ENCODE assay signal across 31 cellular contexts in genomic region chr2:142119347-142119746, GRCh38. TPM values are rescaled to one million over a fixed set of nuclear protein-coding genes. Genes with fewer than 3 reads are reported as not detected.
DNase-seq lines count a peak whose midpoint lies in the region; ATAC-seq and TF ChIP-seq lines count a peak whose summit lies in the region.
"Had no signal": no experiment of that assay in that cellular context is flagged by ENCODE, and none has a peak within 500 bp of the region (broad histone marks: within the 10 kb centered on the region; RNA-seq: fewer than 3 reads in every experiment).

No MANE protein-coding gene starts in this region.

- no peaks in the 10 kb centered on the region for H3K9me3 ChIP-seq in HEK293 (ENCODE audit: control insufficient read depth, insufficient read depth, low read depth, low read length)
- no peaks in the 10 kb centered on the region for H3K9me3 ChIP-seq in prostate gland
- H3K9me3 ChIP-seq: A549; BE2C; BLaER1; BLaER1 treated with 17β-estradiol and CSF1 and Interleukin-3, amounts not matched to agents 10 nM and 100 nM; Caco-2 had no signal

- H3K27ac ChIP-seq in HEK293 (ENCODE audit: extremely low read depth, low read depth, low read length) (no peak overlapping the region), prostate gland (no peak overlapping the region)
- H3K27ac ChIP-seq: 22Rv1; A549; BLaER1; BLaER1 treated with 17β-estradiol and CSF1 and Interleukin-3, amounts not matched to agents 10 nM and 100 nM; C4-2B had no signal

- no peak overlapping the region for H3K4me3 ChIP-seq in HEK293 (ENCODE audit: low read depth, low read length)
- H3K4me3 ChIP-seq in prostate gland: no peak overlapping the region
- H3K4me3 ChIP-seq: A549; BLaER1; BLaER1 treated with 17β-estradiol and CSF1 and Interleukin-3, amounts not matched to agents 10 nM and 100 nM had no signal

- H3K4me1 ChIP-seq in HEK293 (ENCODE audit: control insufficient read depth, insufficient read depth, low read length) (no peaks in the 10 kb centered on the region), prostate gland (replicated peaks) (no peaks in the 10 kb centered on the region)
- H3K4me1 ChIP-seq: A549, BE2C, BLaER1, Caco-2 had no signal

- ATAC-seq in GM18909 (IDR thresholded peaks at IDR 0.05; ENCODE audit: poor library complexity, unreplicated experiment): no peak
- ATAC-seq: A549; CD8-positive, alpha-beta T cell had no signal

- no peaks in the 10 kb centered on the region for H3K27me3 ChIP-seq in prostate gland (replicated peaks; ENCODE audit: insufficient read depth)
- H3K27me3 ChIP-seq: BE2C; BLaER1; BLaER1 treated with 17β-estradiol and CSF1 and Interleukin-3, amounts not matched to agents 10 nM and 100 nM had no signal

- DNase-seq in pons (ENCODE audit: low spot score): peak; percentile 31
- no peak for DNase-seq in prostate gland (ENCODE audit: low spot score)
- DNase-seq: 8988T; ACHN; AML-193; BE2C; C1 segment of cervical spinal cord; Caco-2; Calu3; CD4-positive, alpha-beta memory T cell; CD4-positive, alpha-beta T cell; CD4-positive, CD25-positive, alpha-beta regulatory T cell; CD8-positive, alpha-beta memory T cell; CD8-positive, alpha-beta T cell; COR-L47; DMS 273 treated with DMSO at 0.1 percent for 48 hours; DMS153; DMS53; DMS79; DMS79 treated with DMSO at 0.1 percent for 48 hours; DND-41; EL had no signal

- POLR2A ChIA-PET in HEK293 (lab: Yijun Ruan, JAX): no interaction called here

- no peak for TF ChIP-seq POLR2A in prostate gland (IDR thresholded peaks at IDR 0.05)

- CTCF ChIA-PET in HEK293 (lab: Yijun Ruan, JAX): interaction anchor here (1.4 kb wide), 1 partner anchor 11 kb away, joined by 4 read pairs; the partner anchor contains the start of gene LRP1B

- no peak for TF ChIP-seq CTCF in HEK293 (tag by site-specific recombination; IDR thresholded peaks at IDR 0.05)
- TF ChIP-seq CTCF in prostate gland (IDR thresholded peaks at IDR 0.05): no peak

- H3K36me3 ChIP-seq in HEK293 (ENCODE audit: control insufficient read depth in 2 of 2, insufficient read depth in 1 of 2, low read length in 2 of 2) (no peaks in the 10 kb centered on the region), prostate gland (no peaks in the 10 kb centered on the region)
- H3K36me3 ChIP-seq: BE2C; BLaER1; BLaER1 treated with 17β-estradiol and CSF1 and Interleukin-3, amounts not matched to agents 10 nM and 100 nM had no signal

- intact Hi-C loops in prostate gland (cut with DNase I): no loop called here

TF ChIP-seq in HEK293, 187 proteins besides CTCF, POLR2A, EP300 and RAD21:
- TF ChIP-seq PRDM10 (tag by site-specific recombination; IDR thresholded peaks at IDR 0.05) (no peak), ZNF362 (tag by site-specific recombination; IDR thresholded peaks at IDR 0.05) (no peak), PRDM1 (tag by site-specific recombination; IDR thresholded peaks at IDR 0.05) (peak; percentile 93), ZNF280C (tag by site-specific recombination; IDR thresholded peaks at IDR 0.05) (no peak), ZNF366 (tag by site-specific recombination; conservative IDR thresholded peaks at IDR 0.05) (0 out of 2 replicates have a peak, but pooled peaks have one; percentile 17)

RNA-seq across cellular contexts. Expression of gene LRP1B, which starts 11.5 kb away (rescaled TPM):
- 1 to 10 TPM in 1 of 2 donors, under 1 TPM in 1; 0.91 to 1.2 TPM for total RNA-seq in prostate gland
- total RNA-seq: B cell; Caco-2; CD4-positive, alpha-beta memory T cell; CD4-positive, alpha-beta T cell; CD4-positive, CD25-positive, alpha-beta regulatory T cell; CD8-positive, alpha-beta memory T cell; CD8-positive, alpha-beta T cell; Daoy had no signal
